In the genomic region with DNA sequence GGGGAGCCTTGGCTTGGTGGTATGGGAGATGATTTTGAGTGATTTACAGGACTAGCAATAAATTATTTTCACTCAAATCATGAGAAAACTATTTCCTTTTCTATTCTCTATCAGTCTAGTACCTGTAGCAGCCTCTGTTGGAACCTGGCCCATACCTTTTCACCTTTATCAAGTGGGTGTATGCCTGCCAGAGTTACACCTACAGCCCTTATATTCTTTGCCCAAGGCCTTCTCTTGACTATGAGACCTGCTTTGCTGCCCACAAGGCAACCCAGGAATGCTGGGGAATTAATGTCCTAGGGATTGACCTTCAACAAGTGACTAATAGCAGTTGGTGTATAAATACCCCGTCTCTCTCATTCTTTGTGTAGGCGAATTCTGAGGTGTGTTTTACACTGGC, we compare ENCODE assay signal across 26 cellular contexts. TPM values are rescaled to one million over a fixed set of nuclear protein-coding genes. Genes with fewer than 3 reads are reported as not detected.
"Had no signal": no experiment of that assay in that cellular context is flagged by ENCODE, and none has a peak within 500 bp of the region (broad histone marks: within the 10 kb centered on the region; RNA-seq: fewer than 3 reads in every experiment).

No MANE protein-coding gene starts in this region.

- H3K27ac ChIP-seq: colonic mucosa, epithelial cell of prostate, esophagus squamous epithelium, gastrocnemius medialis, heart right ventricle, lower lobe of right lung had no signal

- DNase-seq: cerebellar nuclear complex; colonic mucosa; cortex of kidney; effector CD8-positive, alpha-beta T cell; effector memory CD8-positive, alpha-beta T cell; endodermal cell; erythroblast; esophagus squamous epithelium; foreskin fibroblast; foreskin melanocyte; gastrocnemius medialis; glutamatergic neuron; head of caudate nucleus; heart right ventricle; hippocampal formation; left cardiac atrium; left ventricle myocardium superior; lower lobe of right lung; mesenchymal stem cell had no signal

- H3K9me3 ChIP-seq: colonic mucosa, esophagus squamous epithelium, gastrocnemius medialis, heart right ventricle, lower lobe of right lung, mucosa of descending colon had no signal

- H3K36me3 Mint-ChIP-seq: mesothelial cell of epicardium had no signal

- H3K27me3 Mint-ChIP-seq: dendritic cell treated with granulocyte-macrophage colony-stimulating factor and Interleukin-4, amounts not matched to agents 40 ng/mL and 50 ng/mL, for 4 days had no signal

- H3K4me3 Mint-ChIP-seq: dendritic cell treated with granulocyte-macrophage colony-stimulating factor and Interleukin-4, amounts not matched to agents 40 ng/mL and 50 ng/mL, for 4 days; effector memory CD8-positive, alpha-beta T cell; endodermal cell; mesothelial cell of epicardium had no signal

- H3K27me3 ChIP-seq: colonic mucosa, esophagus squamous epithelium, gastrocnemius medialis had no signal

- H3K27ac Mint-ChIP-seq: dendritic cell treated with granulocyte-macrophage colony-stimulating factor and Interleukin-4, amounts not matched to agents 40 ng/mL and 50 ng/mL, for 4 days; effector memory CD8-positive, alpha-beta T cell; endodermal cell; mesothelial cell of epicardium had no signal

- H3K36me3 ChIP-seq: colonic mucosa, esophagus squamous epithelium, gastrocnemius medialis, heart right ventricle, lower lobe of right lung had no signal

- ATAC-seq: effector memory CD8-positive, alpha-beta T cell; esophagus mucosa; gastrocnemius medialis; heart right ventricle; left cardiac atrium; left lobe of liver; left ventricle myocardium superior; lower lobe of right lung; mucosa of descending colon had no signal

- H3K4me1 ChIP-seq: colonic mucosa, esophagus squamous epithelium, gastrocnemius medialis, heart right ventricle, lower lobe of right lung had no signal

- H3K9me3 Mint-ChIP-seq: dendritic cell treated with granulocyte-macrophage colony-stimulating factor and Interleukin-4, amounts not matched to agents 40 ng/mL and 50 ng/mL, for 4 days; effector memory CD8-positive, alpha-beta T cell; endodermal cell; mesothelial cell of epicardium had no signal

- H3K4me3 ChIP-seq: colonic mucosa, esophagus squamous epithelium, gastrocnemius medialis, heart right ventricle, lower lobe of right lung, mucosa of descending colon had no signal

RNA-seq across cellular contexts. Expression of a gene that starts 20.0 kb away (rescaled TPM):
- total RNA-seq: dermis microvascular lymphatic vessel endothelial cell had no signal
